1 cellular context compared by ENCODE assay signal in the genomic region with DNA sequence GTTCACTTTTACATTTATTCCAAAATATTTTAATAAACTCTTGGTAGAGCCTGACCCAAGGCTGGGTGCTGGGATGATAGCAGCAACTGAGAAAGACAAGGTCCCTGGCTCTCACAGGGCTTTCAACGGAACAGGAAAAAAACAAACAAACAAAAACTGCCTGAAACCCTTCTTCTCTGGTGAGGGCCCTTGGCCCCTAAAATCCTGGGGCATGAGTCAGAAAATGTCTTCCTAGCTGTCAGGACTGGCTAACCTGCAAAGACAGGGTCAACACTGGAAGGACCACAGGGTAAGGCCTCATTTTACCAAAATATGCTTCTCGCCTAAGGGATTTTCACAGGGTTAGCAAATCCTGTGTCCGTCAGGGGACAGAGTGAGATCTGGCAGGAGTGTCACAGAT.
TF ChIP-seq lines count a peak whose summit lies in the region.

No MANE protein-coding gene starts in this region.

TF ChIP-seq in GM23338, 12 proteins besides CTCF, POLR2A, EP300 and RAD21 (continued from another document):
- TF ChIP-seq, protein P1, sequence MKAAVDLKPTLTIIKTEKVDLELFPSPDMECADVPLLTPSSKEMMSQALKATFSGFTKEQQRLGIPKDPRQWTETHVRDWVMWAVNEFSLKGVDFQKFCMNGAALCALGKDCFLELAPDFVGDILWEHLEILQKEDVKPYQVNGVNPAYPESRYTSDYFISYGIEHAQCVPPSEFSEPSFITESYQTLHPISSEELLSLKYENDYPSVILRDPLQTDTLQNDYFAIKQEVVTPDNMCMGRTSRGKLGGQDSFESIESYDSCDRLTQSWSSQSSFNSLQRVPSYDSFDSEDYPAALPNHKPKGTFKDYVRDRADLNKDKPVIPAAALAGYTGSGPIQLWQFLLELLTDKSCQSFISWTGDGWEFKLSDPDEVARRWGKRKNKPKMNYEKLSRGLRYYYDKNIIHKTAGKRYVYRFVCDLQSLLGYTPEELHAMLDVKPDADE (IDR thresholded peaks at IDR 0.05) = no peak
- TF ChIP-seq EZH2phosphoT487 (IDR thresholded peaks at IDR 0.05; ENCODE audit: unreplicated experiment) (no peak), STAT1 (IDR thresholded peaks at IDR 0.05; ENCODE audit: unreplicated experiment) (no peak), ZNF331 (CRISPR knock-in tag; IDR thresholded peaks at IDR 0.05; ENCODE audit: low read depth) (no peak), NANOG (IDR thresholded peaks at IDR 0.05; ENCODE audit: borderline replicate concordance) (no peak), EZH2 (IDR thresholded peaks at IDR 0.05; ENCODE audit: low read depth, unreplicated experiment) (no peak)
- TF ChIP-seq, protein P2, sequence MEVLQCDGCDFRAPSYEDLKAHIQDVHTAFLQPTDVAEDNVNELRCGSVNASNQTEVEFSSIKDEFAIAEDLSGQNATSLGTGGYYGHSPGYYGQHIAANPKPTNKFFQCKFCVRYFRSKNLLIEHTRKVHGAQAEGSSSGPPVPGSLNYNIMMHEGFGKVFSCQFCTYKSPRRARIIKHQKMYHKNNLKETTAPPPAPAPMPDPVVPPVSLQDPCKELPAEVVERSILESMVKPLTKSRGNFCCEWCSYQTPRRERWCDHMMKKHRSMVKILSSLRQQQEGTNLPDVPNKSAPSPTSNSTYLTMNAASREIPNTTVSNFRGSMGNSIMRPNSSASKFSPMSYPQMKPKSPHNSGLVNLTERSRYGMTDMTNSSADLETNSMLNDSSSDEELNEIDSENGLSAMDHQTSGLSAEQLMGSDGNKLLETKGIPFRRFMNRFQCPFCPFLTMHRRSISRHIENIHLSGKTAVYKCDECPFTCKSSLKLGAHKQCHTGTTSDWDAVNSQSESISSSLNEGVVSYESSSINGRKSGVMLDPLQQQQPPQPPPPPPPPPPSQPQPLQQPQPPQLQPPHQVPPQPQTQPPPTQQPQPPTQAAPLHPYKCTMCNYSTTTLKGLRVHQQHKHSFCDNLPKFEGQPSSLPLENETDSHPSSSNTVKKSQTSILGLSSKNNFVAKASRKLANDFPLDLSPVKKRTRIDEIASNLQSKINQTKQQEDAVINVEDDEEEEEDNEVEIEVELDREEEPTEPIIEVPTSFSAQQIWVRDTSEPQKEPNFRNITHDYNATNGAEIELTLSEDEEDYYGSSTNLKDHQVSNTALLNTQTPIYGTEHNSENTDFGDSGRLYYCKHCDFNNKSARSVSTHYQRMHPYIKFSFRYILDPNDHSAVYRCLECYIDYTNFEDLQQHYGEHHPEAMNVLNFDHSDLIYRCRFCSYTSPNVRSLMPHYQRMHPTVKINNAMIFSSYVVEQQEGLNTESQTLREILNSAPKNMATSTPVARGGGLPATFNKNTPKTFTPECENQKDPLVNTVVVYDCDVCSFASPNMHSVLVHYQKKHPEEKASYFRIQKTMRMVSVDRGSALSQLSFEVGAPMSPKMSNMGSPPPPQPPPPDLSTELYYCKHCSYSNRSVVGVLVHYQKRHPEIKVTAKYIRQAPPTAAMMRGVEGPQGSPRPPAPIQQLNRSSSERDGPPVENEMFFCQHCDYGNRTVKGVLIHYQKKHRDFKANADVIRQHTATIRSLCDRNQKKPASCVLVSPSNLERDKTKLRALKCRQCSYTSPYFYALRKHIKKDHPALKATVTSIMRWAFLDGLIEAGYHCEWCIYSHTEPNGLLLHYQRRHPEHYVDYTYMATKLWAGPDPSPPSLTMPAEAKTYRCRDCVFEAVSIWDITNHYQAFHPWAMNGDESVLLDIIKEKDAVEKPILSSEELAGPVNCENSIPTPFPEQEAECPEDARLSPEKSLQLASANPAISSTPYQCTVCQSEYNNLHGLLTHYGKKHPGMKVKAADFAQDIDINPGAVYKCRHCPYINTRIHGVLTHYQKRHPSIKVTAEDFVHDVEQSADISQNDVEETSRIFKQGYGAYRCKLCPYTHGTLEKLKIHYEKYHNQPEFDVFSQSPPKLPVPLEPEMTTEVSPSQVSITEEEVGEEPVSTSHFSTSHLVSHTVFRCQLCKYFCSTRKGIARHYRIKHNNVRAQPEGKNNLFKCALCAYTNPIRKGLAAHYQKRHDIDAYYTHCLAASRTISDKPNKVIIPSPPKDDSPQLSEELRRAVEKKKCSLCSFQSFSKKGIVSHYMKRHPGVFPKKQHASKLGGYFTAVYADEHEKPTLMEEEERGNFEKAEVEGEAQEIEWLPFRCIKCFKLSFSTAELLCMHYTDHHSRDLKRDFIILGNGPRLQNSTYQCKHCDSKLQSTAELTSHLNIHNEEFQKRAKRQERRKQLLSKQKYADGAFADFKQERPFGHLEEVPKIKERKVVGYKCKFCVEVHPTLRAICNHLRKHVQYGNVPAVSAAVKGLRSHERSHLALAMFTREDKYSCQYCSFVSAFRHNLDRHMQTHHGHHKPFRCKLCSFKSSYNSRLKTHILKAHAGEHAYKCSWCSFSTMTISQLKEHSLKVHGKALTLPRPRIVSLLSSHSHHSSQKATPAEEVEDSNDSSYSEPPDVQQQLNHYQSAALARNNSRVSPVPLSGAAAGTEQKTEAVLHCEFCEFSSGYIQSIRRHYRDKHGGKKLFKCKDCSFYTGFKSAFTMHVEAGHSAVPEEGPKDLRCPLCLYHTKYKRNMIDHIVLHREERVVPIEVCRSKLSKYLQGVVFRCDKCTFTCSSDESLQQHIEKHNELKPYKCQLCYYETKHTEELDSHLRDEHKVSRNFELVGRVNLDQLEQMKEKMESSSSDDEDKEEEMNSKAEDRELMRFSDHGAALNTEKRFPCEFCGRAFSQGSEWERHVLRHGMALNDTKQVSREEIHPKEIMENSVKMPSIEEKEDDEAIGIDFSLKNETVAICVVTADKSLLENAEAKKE (CRISPR knock-in tag; IDR thresholded peaks at IDR 0.05) = no peak
- TF ChIP-seq, protein P3, sequence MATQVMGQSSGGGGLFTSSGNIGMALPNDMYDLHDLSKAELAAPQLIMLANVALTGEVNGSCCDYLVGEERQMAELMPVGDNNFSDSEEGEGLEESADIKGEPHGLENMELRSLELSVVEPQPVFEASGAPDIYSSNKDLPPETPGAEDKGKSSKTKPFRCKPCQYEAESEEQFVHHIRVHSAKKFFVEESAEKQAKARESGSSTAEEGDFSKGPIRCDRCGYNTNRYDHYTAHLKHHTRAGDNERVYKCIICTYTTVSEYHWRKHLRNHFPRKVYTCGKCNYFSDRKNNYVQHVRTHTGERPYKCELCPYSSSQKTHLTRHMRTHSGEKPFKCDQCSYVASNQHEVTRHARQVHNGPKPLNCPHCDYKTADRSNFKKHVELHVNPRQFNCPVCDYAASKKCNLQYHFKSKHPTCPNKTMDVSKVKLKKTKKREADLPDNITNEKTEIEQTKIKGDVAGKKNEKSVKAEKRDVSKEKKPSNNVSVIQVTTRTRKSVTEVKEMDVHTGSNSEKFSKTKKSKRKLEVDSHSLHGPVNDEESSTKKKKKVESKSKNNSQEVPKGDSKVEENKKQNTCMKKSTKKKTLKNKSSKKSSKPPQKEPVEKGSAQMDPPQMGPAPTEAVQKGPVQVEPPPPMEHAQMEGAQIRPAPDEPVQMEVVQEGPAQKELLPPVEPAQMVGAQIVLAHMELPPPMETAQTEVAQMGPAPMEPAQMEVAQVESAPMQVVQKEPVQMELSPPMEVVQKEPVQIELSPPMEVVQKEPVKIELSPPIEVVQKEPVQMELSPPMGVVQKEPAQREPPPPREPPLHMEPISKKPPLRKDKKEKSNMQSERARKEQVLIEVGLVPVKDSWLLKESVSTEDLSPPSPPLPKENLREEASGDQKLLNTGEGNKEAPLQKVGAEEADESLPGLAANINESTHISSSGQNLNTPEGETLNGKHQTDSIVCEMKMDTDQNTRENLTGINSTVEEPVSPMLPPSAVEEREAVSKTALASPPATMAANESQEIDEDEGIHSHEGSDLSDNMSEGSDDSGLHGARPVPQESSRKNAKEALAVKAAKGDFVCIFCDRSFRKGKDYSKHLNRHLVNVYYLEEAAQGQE (IDR thresholded peaks at IDR 0.05; ENCODE audit: unreplicated experiment) = no peak
